8 cellular contexts compared by ENCODE assay signal in the genomic region with DNA sequence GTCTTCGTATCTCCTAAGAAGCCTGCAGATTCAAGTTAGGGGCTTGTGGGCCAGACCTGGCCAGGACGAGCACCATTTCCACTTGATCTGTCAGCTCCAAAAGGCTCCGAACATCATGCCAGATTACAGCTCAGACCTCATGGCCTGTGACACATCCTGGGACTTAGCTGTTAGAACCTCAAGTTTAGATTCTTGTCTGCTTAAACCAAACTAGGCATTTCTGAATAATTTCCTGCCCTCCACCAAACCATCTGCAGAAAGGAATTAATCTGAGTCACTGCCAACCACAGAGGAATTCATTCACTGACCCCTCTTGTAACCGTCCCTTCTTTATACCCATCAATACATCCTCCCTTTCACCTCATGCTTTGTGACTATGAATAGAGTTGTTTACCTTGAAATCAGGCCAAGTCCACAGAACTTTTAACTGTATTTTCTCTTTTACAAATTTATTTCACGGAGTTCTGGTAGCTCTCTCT.
A peak's percentile ranks its signal among the peaks of the same experiment; 100 is the strongest.
DNase-seq lines count a peak whose midpoint lies in the region; TF ChIP-seq lines count a peak whose summit lies in the region.

No MANE protein-coding gene starts in this region.

- H3K4me1 ChIP-seq in PC-9 (replicated peaks; ENCODE audit: insufficient read depth) (peaks cover 34% of the 10 kb centered on the region), ovary (ENCODE audit: insufficient read depth) (peaks cover 5% of the 10 kb centered on the region)

- CTCF ChIA-PET in PC-9 (lab: Charles Lee), result interaction anchor here (1.6 kb wide), 1 partner anchor 356 kb away, joined by 15 read pairs; no protein-coding TSS in a partner anchor

- no peak overlapping the region for H2AFZ ChIP-seq in PC-9

- 14 to 19% (median 16%) methylated on average over 5 of the region's 5 CpGs for WGBS in ovary, 3 donors

- no peaks in the 10 kb centered on the region for H3K79me2 ChIP-seq in PC-9 (ENCODE audit: low read depth)

- H3K4me2 ChIP-seq in PC-9, result peak overlapping the region; percentile 64

- H3K27ac ChIP-seq in PC-9, result peak overlapping the region; percentile 33
- H3K27ac ChIP-seq in ovary, result no peak overlapping the region

- BruUV-seq in PC-9 (replicated peaks; lab: Mats Ljungman, UMichigan), result no TSS peak

- TF ChIP-seq CTCF in PC-9 (conservative IDR thresholded peaks at IDR 0.05) (no peak), ovary (IDR thresholded peaks at IDR 0.05) (no peak)

- no peak overlapping the region for H3K4me3 ChIP-seq in PC-9
- H3K4me3 ChIP-seq in ovary, result no peak overlapping the region

- no peaks in the 10 kb centered on the region for H3K36me3 ChIP-seq in PC-9 (ENCODE audit: low read depth)
- no peaks in the 10 kb centered on the region for H3K36me3 ChIP-seq in ovary

- DNase-seq in SHP77 (lab: John Stamatoyannopoulos, UW) (peak; percentile 6 to 10), SHP77 treated with DMSO at 0.1 percent for 48 hours (lab: John Stamatoyannopoulos, UW) (no peak), PC-9 (peak; percentile 55 to 80), epidermal melanocyte (ENCODE audit: insufficient read length, low spot score) (peak; percentile 67), smooth muscle cell of the brain vasculature (ENCODE audit: low read depth, low spot score) (peak; percentile 75), T-helper 9 cell (no peak), cortex of kidney (lab: John Stamatoyannopoulos, UW) (no peak), ovary (no peak)

- H3K27me3 ChIP-seq in PC-9 (ENCODE audit: insufficient read depth, low read depth), result no peaks in the 10 kb centered on the region
- no peaks in the 10 kb centered on the region for H3K27me3 ChIP-seq in ovary

- peaks cover 31% of the 10 kb centered on the region for H3F3A ChIP-seq in PC-9 (ENCODE audit: insufficient read depth, low read depth)

- H3K9me3 ChIP-seq in PC-9 (ENCODE audit: insufficient read depth, low read depth) (no peaks in the 10 kb centered on the region), ovary (no peaks in the 10 kb centered on the region)

- H4K20me1 ChIP-seq in PC-9 (ENCODE audit: insufficient read depth), result no peaks in the 10 kb centered on the region

- POLR2A ChIA-PET in PC-9 (lab: Charles Lee; ENCODE audit: unreplicated experiment), result interaction anchor here (0.5 to 0.7 kb wide), 7 partner anchors 10 to 662 kb away, joined by 3 to 6 read pairs (median 3); no protein-coding TSS in a partner anchor

- no peak for TF ChIP-seq POLR2A in ovary (IDR thresholded peaks at IDR 0.05)

- intact Hi-C loops in PC-9 (cut with micrococcal nuclease; ENCODE audit: unreplicated experiment), result loop anchor here (1.0 to 2.0 kb wide), 4 partner anchors 23 to 356 kb away; no protein-coding TSS in a partner anchor
- intact Hi-C loops in ovary (cut with DNase I), result no loop called here

- no peaks in the 10 kb centered on the region for H3K9me2 ChIP-seq in PC-9 (ENCODE audit: insufficient read depth)

- no peak for TF ChIP-seq EP300 in ovary (IDR thresholded peaks at IDR 0.05)

Comparison
In these comparisons a context has a peak if more than half of its experiments do, and no peak if none do; other contexts are left out.
1. DNase-seq: peak in SHP77 (2 of 2), PC-9 (2 of 2), epidermal melanocyte (single experiment) and smooth muscle cell of the brain vasculature (single experiment); none in SHP77 treated with DMSO at 0.1 percent for 48 hours (single experiment), T-helper 9 cell (single experiment), cortex of kidney (single experiment) and ovary (0 of 5).